ENCODE assay signal across 21 cellular contexts in the genomic region with DNA sequence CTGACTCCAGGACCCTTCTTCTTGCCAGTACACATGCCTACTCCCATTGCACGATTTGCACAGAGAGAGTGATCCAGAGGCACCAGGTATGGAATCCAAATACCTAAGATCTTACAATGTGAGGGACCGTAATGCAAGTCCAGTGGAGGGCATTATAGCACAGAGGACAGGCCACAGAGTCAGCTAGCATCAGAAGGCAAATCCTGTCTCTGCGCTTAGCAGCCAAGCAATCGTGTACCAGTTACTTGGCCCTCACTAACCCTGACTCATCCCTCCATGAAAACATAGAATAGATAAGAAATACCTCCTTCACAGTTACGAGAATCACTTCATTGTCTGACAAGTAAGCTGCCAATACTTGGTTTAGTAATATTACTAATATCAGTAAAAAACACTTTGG.
DNase-seq lines count a peak whose midpoint lies in the region; ATAC-seq, FAIRE-seq and TF ChIP-seq lines count a peak whose summit lies in the region.
"Had no signal": no experiment of that assay in that cellular context is flagged by ENCODE, and none has a peak within 500 bp of the region (broad histone marks: within the 10 kb centered on the region; RNA-seq: fewer than 3 reads in every experiment).

No MANE protein-coding gene starts in this region.

- no peaks in the 10 kb centered on the region for H3K9me3 Mint-ChIP-seq in Calu3 (ENCODE audit: low read depth, unreplicated experiment)
- no peaks in the 10 kb centered on the region for H3K9me3 Mint-ChIP-seq in activated naive CD8-positive, alpha-beta T cell treated with anti-CD3 and anti-CD28 coated beads, Interleukin-2, amount 50 U/mL, for 24 hours
- H3K9me3 Mint-ChIP-seq: CD4-positive, alpha-beta T cell; GM23338 had no signal

- no peak overlapping the region for H3K4me3 ChIP-seq in WERI-Rb-1 (ENCODE audit: low read depth, low read length)
- H3K4me3 ChIP-seq in bronchial epithelial cell (ENCODE audit: low read depth, low read length): no peak overlapping the region
- no peak overlapping the region for H3K4me3 ChIP-seq in neuronal stem cell (ENCODE audit: low read length in 2 of 2)
- H3K4me3 ChIP-seq: A549, GM12878, GM23338 had no signal

- no peak overlapping the region for H2BK120ac ChIP-seq in neuronal stem cell (ENCODE audit: low read depth, low read length)

- H3K27ac Mint-ChIP-seq in Calu3 (ENCODE audit: unreplicated experiment): no peak overlapping the region
- no peak overlapping the region for H3K27ac Mint-ChIP-seq in activated naive CD8-positive, alpha-beta T cell treated with anti-CD3 and anti-CD28 coated beads, Interleukin-2, amount 50 U/mL, for 24 hours
- H3K27ac Mint-ChIP-seq: CD4-positive, alpha-beta T cell; GM23338 had no signal

- H3K4me1 ChIP-seq in neuronal stem cell (ENCODE audit: control insufficient read depth in 2 of 2, insufficient read depth in 1 of 2, low read depth in 1 of 2, low read length in 2 of 2): no peaks in the 10 kb centered on the region

- H3K14ac ChIP-seq in neuronal stem cell (ENCODE audit: low read length): no peak overlapping the region

- intact Hi-C loops in Calu3 (cut with micrococcal nuclease; ENCODE audit: unreplicated experiment): no loop called here

- no peak overlapping the region for H2AFZ ChIP-seq in neuronal stem cell (ENCODE audit: low read length)
- H2AFZ ChIP-seq: GM23338 had no signal

- peaks cover 9% of the 10 kb centered on the region for H3K4me1 Mint-ChIP-seq in Calu3 (ENCODE audit: low read depth, unreplicated experiment)
- no peaks in the 10 kb centered on the region for H3K4me1 Mint-ChIP-seq in activated naive CD8-positive, alpha-beta T cell treated with anti-CD3 and anti-CD28 coated beads, Interleukin-2, amount 50 U/mL, for 24 hours

- no peak overlapping the region for H2AK5ac ChIP-seq in neuronal stem cell (ENCODE audit: low read depth, low read length)

- peaks cover 12% of the 10 kb centered on the region for H3K27me3 Mint-ChIP-seq in Calu3 (ENCODE audit: unreplicated experiment)
- peaks cover 6% of the 10 kb centered on the region for H3K27me3 Mint-ChIP-seq in activated naive CD8-positive, alpha-beta T cell treated with anti-CD3 and anti-CD28 coated beads, Interleukin-2, amount 50 U/mL, for 24 hours

- no peak overlapping the region for H2BK15ac ChIP-seq in neuronal stem cell (ENCODE audit: low read length)

- no TSS peak for BruUV-seq in Calu3 (replicated peaks; lab: Mats Ljungman, UMichigan)

- CTCF ChIA-PET in Calu3 (lab: Charles Lee): no interaction called here

- H3K27ac ChIP-seq in WERI-Rb-1 (no peak overlapping the region), neuronal stem cell (replicated peaks; ENCODE audit: low read length) (no peak overlapping the region)
- H3K27ac ChIP-seq: A549, C4-2B, HL-60 had no signal

- H3K36me3 Mint-ChIP-seq in Calu3 (ENCODE audit: insufficient read depth, unreplicated experiment): no peaks in the 10 kb centered on the region
- no peaks in the 10 kb centered on the region for H3K36me3 Mint-ChIP-seq in activated naive CD8-positive, alpha-beta T cell treated with anti-CD3 and anti-CD28 coated beads, Interleukin-2, amount 50 U/mL, for 24 hours (ENCODE audit: low read depth)

- WGBS in neuronal stem cell (ENCODE audit: extremely low coverage in 2 of 2, insufficient read length in 2 of 2, insufficient replicate concordance in 1 of 2), 2 donors: no CpG with 5 or more reads among the region's 5 CpGs

- no peak overlapping the region for H2BK12ac ChIP-seq in neuronal stem cell (ENCODE audit: low read length)

- H3K18ac ChIP-seq in neuronal stem cell (ENCODE audit: low read length): no peak overlapping the region

- H4K8ac ChIP-seq in neuronal stem cell (ENCODE audit: low read depth, low read length): no peak overlapping the region

- H3K9me3 ChIP-seq in WERI-Rb-1 (ENCODE audit: severe bottlenecking): no peaks in the 10 kb centered on the region
- H3K9me3 ChIP-seq in neuronal stem cell (replicated peaks in 1 of 2; ENCODE audit: control insufficient read depth in 2 of 2, insufficient read depth in 1 of 2, low read depth in 1 of 2, low read length in 2 of 2): peaks cover 0 to 2% of the 10 kb centered on the region in 2 donors
- H3K9me3 ChIP-seq: A549, Caco-2 had no signal

- H3K36me3 ChIP-seq in WERI-Rb-1: no peaks in the 10 kb centered on the region
- H3K36me3 ChIP-seq in bronchial epithelial cell (ENCODE audit: control insufficient read depth, insufficient read depth, low read length): no peaks in the 10 kb centered on the region
- H3K36me3 ChIP-seq in neuronal stem cell (replicated peaks in 1 of 2; ENCODE audit: control insufficient read depth in 2 of 2, insufficient read depth in 2 of 2, low read length in 2 of 2): no peaks in the 10 kb centered on the region

- H3K9ac ChIP-seq in neuronal stem cell (ENCODE audit: low read depth, low read length, poor library complexity): peak overlapping the region; percentile 44

- no peak overlapping the region for H3K4me2 ChIP-seq in neuronal stem cell (ENCODE audit: insufficient read depth, low read length, poor library complexity, severe bottlenecking)
- H3K4me2 ChIP-seq: A549, GM23338 had no signal

- 0 out of 2 replicates have a peak, but pooled peaks have one; percentile 9 for TF ChIP-seq CTCF in WERI-Rb-1 (IDR thresholded peaks at IDR 0.05; ENCODE audit: low read depth, low read length)
- no peak for TF ChIP-seq CTCF in bronchial epithelial cell (IDR thresholded peaks at IDR 0.05; ENCODE audit: insufficient read depth, low read length, severe bottlenecking)
- TF ChIP-seq CTCF in Calu3 (IDR thresholded peaks at IDR 0.05; ENCODE audit: unreplicated experiment): no peak

- ATAC-seq in activated naive CD8-positive, alpha-beta T cell treated with anti-CD3 and anti-CD28 coated beads, Interleukin-2, amount 50 U/mL, for 24 hours: no peak
- ATAC-seq: GM23338 had no signal

- H3K27me3 ChIP-seq in WERI-Rb-1 (ENCODE audit: insufficient read depth, low read depth, severe bottlenecking) (no peaks in the 10 kb centered on the region), bronchial epithelial cell (ENCODE audit: control insufficient read depth, insufficient read depth, low read length) (no peaks in the 10 kb centered on the region), neuronal stem cell (ENCODE audit: control insufficient read depth in 3 of 3, insufficient read depth in 3 of 3, low read depth in 1 of 3, low read length in 3 of 3) (peaks cover 0 to 6% (median 0%) of the 10 kb centered on the region in 3 experiments)

- no peak overlapping the region for H3K4ac ChIP-seq in neuronal stem cell (ENCODE audit: low read length)

- no peak overlapping the region for H3K23ac ChIP-seq in neuronal stem cell (ENCODE audit: low read depth, low read length, poor library complexity)

- H2BK5ac ChIP-seq in neuronal stem cell (ENCODE audit: low read length): no peak overlapping the region

- no peak overlapping the region for H4K91ac ChIP-seq in neuronal stem cell (ENCODE audit: low read depth, low read length, poor library complexity)

- H3K4me3 Mint-ChIP-seq in Calu3 (ENCODE audit: low read depth, unreplicated experiment): no peak overlapping the region
- H3K4me3 Mint-ChIP-seq in activated naive CD8-positive, alpha-beta T cell treated with anti-CD3 and anti-CD28 coated beads, Interleukin-2, amount 50 U/mL, for 24 hours: no peak overlapping the region
- H3K4me3 Mint-ChIP-seq: CD4-positive, alpha-beta T cell; GM23338 had no signal

- FAIRE-seq in bronchial epithelial cell (lab: Jason Lieb, UNC): no peak
- FAIRE-seq: A549, GM12878, GM19239, H54 had no signal

- DNase-seq in NCI-H226 (peak; percentile 33), WERI-Rb-1 (no peak), bronchial epithelial cell (ENCODE audit: low read depth) (peak; percentile 13), neuronal stem cell (ENCODE audit: low spot score) (no peak), Calu3 (no peak), T1000 (lab: John Stamatoyannopoulos, UW) (no peak), NCI-H82 treated with DMSO at 0.1 percent for 48 hours (lab: John Stamatoyannopoulos, UW; ENCODE audit: unreplicated experiment) (no peak)
- DNase-seq in activated naive CD8-positive, alpha-beta T cell treated with anti-CD3 and anti-CD28 coated beads, Interleukin-2, amount 50 U/mL, for 24 hours: no peak
- DNase-seq: AML-193; Caco-2; CD4-positive, alpha-beta T cell; DMS79 treated with DMSO at 0.1 percent for 48 hours; EL; HCEC 1CT had no signal

- H3K79me1 ChIP-seq in neuronal stem cell (ENCODE audit: low read depth, low read length): no peaks in the 10 kb centered on the region

Comparison
In these comparisons a context has a peak if more than half of its experiments do, and no peak if none do; other contexts are left out.
1. DNase-seq: peak in NCI-H226 (single experiment) and bronchial epithelial cell (single experiment); none in WERI-Rb-1 (single experiment), neuronal stem cell (single experiment), Calu3 (single experiment), activated naive CD8-positive, alpha-beta T cell treated with anti-CD3 and anti-CD28 coated beads, Interleukin-2, amount 50 U/mL, for 24 hours (single experiment), T1000 (single experiment) and NCI-H82 treated with DMSO at 0.1 percent for 48 hours (single experiment).